In genomic region chr9:35690447-35691324, GRCh38 we compare ENCODE assay signal across 1 cellular context.
TF ChIP-seq lines count a peak whose summit lies in the region.

No MANE protein-coding gene starts in this region.

TF ChIP-seq in K562, 482 proteins besides CTCF, POLR2A, EP300 and RAD21 (continues in another document):
- TF ChIP-seq, protein P1, sequence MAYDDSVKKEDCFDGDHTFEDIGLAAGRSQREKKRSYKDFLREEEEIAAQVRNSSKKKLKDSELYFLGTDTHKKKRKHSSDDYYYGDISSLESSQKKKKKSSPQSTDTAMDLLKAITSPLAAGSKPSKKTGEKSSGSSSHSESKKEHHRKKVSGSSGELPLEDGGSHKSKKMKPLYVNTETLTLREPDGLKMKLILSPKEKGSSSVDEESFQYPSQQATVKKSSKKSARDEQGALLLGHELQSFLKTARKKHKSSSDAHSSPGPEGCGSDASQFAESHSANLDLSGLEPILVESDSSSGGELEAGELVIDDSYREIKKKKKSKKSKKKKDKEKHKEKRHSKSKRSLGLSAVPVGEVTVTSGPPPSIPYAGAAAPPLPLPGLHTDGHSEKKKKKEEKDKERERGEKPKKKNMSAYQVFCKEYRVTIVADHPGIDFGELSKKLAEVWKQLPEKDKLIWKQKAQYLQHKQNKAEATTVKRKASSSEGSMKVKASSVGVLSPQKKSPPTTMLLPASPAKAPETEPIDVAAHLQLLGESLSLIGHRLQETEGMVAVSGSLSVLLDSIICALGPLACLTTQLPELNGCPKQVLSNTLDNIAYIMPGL (CRISPR knock-in tag; IDR thresholded peaks at IDR 0.05) = no peak
- TF ChIP-seq ZBTB2 (IDR thresholded peaks at IDR 0.05) = no peak
- TF ChIP-seq ZBTB40 (IDR thresholded peaks at IDR 0.05) = no peak
- no peak for TF ChIP-seq ZBTB40 (CRISPR knock-in tag; IDR thresholded peaks at IDR 0.05)
- TF ChIP-seq ZNF12 (CRISPR knock-in tag; IDR thresholded peaks at IDR 0.05) = no peak
- TF ChIP-seq ZBTB8A (IDR thresholded peaks at IDR 0.05; ENCODE audit: partially characterized antibody) = no peak
- no peak for TF ChIP-seq ZNF134 (CRISPR knock-in tag; conservative IDR thresholded peaks at IDR 0.05)
- TF ChIP-seq ATF1 (CRISPR knock-in tag; IDR thresholded peaks at IDR 0.05) = no peak
- no peak for TF ChIP-seq ATF1 (tag; IDR thresholded peaks at IDR 0.05)
- TF ChIP-seq, protein P2, sequence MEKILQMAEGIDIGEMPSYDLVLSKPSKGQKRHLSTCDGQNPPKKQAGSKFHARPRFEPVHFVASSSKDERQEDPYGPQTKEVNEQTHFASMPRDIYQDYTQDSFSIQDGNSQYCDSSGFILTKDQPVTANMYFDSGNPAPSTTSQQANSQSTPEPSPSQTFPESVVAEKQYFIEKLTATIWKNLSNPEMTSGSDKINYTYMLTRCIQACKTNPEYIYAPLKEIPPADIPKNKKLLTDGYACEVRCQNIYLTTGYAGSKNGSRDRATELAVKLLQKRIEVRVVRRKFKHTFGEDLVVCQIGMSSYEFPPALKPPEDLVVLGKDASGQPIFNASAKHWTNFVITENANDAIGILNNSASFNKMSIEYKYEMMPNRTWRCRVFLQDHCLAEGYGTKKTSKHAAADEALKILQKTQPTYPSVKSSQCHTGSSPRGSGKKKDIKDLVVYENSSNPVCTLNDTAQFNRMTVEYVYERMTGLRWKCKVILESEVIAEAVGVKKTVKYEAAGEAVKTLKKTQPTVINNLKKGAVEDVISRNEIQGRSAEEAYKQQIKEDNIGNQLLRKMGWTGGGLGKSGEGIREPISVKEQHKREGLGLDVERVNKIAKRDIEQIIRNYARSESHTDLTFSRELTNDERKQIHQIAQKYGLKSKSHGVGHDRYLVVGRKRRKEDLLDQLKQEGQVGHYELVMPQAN (IDR thresholded peaks at IDR 0.05; ENCODE audit: borderline replicate concordance) = 0 out of 2 replicates have a peak, but pooled peaks have one; percentile 26
- TF ChIP-seq RFX7 (CRISPR knock-in tag; IDR thresholded peaks at IDR 0.05) = no peak
- no peak for TF ChIP-seq SLC30A9 (CRISPR knock-in tag; IDR thresholded peaks at IDR 0.05)
- TF ChIP-seq L3MBTL2 (IDR thresholded peaks at IDR 0.05) = peak; percentile 59
- TF ChIP-seq SRF (CRISPR knock-in tag; IDR thresholded peaks at IDR 0.05) = peak in 1 of 2 experiments; percentile 78; a peak in 2 of 4 replicates
- TF ChIP-seq ZNF274 (IDR thresholded peaks at IDR 0.05; ENCODE audit: borderline replicate concordance, low read depth, low read length) = no peak
- TF ChIP-seq, protein P3, sequence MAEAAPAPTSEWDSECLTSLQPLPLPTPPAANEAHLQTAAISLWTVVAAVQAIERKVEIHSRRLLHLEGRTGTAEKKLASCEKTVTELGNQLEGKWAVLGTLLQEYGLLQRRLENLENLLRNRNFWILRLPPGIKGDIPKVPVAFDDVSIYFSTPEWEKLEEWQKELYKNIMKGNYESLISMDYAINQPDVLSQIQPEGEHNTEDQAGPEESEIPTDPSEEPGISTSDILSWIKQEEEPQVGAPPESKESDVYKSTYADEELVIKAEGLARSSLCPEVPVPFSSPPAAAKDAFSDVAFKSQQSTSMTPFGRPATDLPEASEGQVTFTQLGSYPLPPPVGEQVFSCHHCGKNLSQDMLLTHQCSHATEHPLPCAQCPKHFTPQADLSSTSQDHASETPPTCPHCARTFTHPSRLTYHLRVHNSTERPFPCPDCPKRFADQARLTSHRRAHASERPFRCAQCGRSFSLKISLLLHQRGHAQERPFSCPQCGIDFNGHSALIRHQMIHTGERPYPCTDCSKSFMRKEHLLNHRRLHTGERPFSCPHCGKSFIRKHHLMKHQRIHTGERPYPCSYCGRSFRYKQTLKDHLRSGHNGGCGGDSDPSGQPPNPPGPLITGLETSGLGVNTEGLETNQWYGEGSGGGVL (CRISPR knock-in tag; IDR thresholded peaks at IDR 0.05) = no peak
- no peak for TF ChIP-seq ARHGAP35 (IDR thresholded peaks at IDR 0.05; ENCODE audit: partially characterized antibody)
- TF ChIP-seq ATF6 (CRISPR knock-in tag; IDR thresholded peaks at IDR 0.05) = no peak
- no peak for TF ChIP-seq ZNF444 (CRISPR knock-in tag; IDR thresholded peaks at IDR 0.05)
- TF ChIP-seq ZFP36 (IDR thresholded peaks at IDR 0.05; ENCODE audit: low read depth, low read length, partially characterized antibody) = no peak
- no peak for TF ChIP-seq NFIC (IDR thresholded peaks at IDR 0.05)
- no peak for TF ChIP-seq ZNF668 (CRISPR knock-in tag; IDR thresholded peaks at IDR 0.05)
- no peak for TF ChIP-seq POLR2H (tag; IDR thresholded peaks at IDR 0.05; ENCODE audit: low read depth)
- no peak for TF ChIP-seq SMARCA5 (IDR thresholded peaks at IDR 0.05)
- no peak for TF ChIP-seq ZNF232 (CRISPR knock-in tag; IDR thresholded peaks at IDR 0.05)
- TF ChIP-seq, protein P4, sequence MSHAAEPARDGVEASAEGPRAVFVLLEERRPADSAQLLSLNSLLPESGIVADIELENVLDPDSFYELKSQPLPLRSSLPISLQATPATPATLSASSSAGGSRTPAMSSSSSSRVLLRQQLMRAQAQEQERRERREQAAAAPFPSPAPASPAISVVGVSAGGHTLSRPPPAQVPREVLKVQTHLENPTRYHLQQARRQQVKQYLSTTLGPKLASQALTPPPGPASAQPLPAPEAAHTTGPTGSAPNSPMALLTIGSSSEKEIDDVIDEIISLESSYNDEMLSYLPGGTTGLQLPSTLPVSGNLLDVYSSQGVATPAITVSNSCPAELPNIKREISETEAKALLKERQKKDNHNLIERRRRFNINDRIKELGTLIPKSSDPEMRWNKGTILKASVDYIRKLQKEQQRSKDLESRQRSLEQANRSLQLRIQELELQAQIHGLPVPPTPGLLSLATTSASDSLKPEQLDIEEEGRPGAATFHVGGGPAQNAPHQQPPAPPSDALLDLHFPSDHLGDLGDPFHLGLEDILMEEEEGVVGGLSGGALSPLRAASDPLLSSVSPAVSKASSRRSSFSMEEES (CRISPR knock-in tag; IDR thresholded peaks at IDR 0.05) = no peak
- no peak for TF ChIP-seq PPARD (CRISPR knock-in tag; IDR thresholded peaks at IDR 0.05)
- TF ChIP-seq, protein P5, sequence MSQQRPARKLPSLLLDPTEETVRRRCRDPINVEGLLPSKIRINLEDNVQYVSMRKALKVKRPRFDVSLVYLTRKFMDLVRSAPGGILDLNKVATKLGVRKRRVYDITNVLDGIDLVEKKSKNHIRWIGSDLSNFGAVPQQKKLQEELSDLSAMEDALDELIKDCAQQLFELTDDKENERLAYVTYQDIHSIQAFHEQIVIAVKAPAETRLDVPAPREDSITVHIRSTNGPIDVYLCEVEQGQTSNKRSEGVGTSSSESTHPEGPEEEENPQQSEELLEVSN (IDR thresholded peaks at IDR 0.05; ENCODE audit: borderline replicate concordance in 1 of 2, extremely low read depth in 1 of 2, insufficient read depth in 1 of 2, insufficient read length in 1 of 2, low read depth in 1 of 2, low read length in 1 of 2, poor library complexity in 1 of 2, severe bottlenecking in 1 of 2) = peak in 1 of 2 experiments; percentile 47
- no peak for TF ChIP-seq NR2F6 (CRISPR knock-in tag; IDR thresholded peaks at IDR 0.05)
- no peak for TF ChIP-seq ZNF239 (CRISPR knock-in tag; IDR thresholded peaks at IDR 0.05)
